Comparison of ENCODE assay signal across 1 cellular context in genomic region chr17:55728361-55728760, GRCh38.
TF ChIP-seq lines count a peak whose summit lies in the region.

No MANE protein-coding gene starts in this region.

TF ChIP-seq in IMR-90, 13 proteins besides CTCF, POLR2A, EP300 and RAD21:
- TF ChIP-seq MAZ (IDR thresholded peaks at IDR 0.05; ENCODE audit: borderline replicate concordance, low read depth, low read length) (no peak), SMC3 (IDR thresholded peaks at IDR 0.05; ENCODE audit: low read depth, low read length) (no peak), ELK1 (IDR thresholded peaks at IDR 0.05; ENCODE audit: borderline replicate concordance, low read depth, low read length) (no peak)
